21 cellular contexts compared by ENCODE assay signal in genomic region chr10:132970641-132971438, GRCh38. TPM values are rescaled to one million over a fixed set of nuclear protein-coding genes. Genes with fewer than 3 reads are reported as not detected.
DNase-seq lines count a peak whose midpoint lies in the region; ATAC-seq, FAIRE-seq and TF ChIP-seq lines count a peak whose summit lies in the region.
"Had no signal": no experiment of that assay in that cellular context is flagged by ENCODE, and none has a peak within 500 bp of the region (broad histone marks: within the 10 kb centered on the region; RNA-seq: fewer than 3 reads in every experiment).

No MANE protein-coding gene starts in this region.

- FAIRE-seq in kidney (lab: Jason Lieb, UNC): no peak
- FAIRE-seq: GM12892, GM18507 had no signal

- peak overlapping the region; percentile 43 for H2BK5ac ChIP-seq in neuronal stem cell (ENCODE audit: low read length)

- no peak overlapping the region for H3K4me3 ChIP-seq in left ventricle myocardium inferior
- no peak overlapping the region for H3K4me3 ChIP-seq in kidney (ENCODE audit: low read length in 2 of 2)
- H3K4me3 ChIP-seq in neuronal stem cell (ENCODE audit: low read length in 2 of 2): no peak overlapping the region
- H3K4me3 ChIP-seq in upper lobe of right lung: no peak overlapping the region
- H3K4me3 ChIP-seq in adrenal gland: no peak overlapping the region
- H3K4me3 ChIP-seq: HAP-1 had no signal

- no peak for TF ChIP-seq CTCF in left ventricle myocardium inferior (IDR thresholded peaks at IDR 0.05; ENCODE audit: borderline replicate concordance)
- no peak for TF ChIP-seq CTCF in kidney (IDR thresholded peaks at IDR 0.05; ENCODE audit: borderline replicate concordance, extremely low read depth, insufficient read depth)
- TF ChIP-seq CTCF in upper lobe of right lung (IDR thresholded peaks at IDR 0.05): no peak
- TF ChIP-seq CTCF in adrenal gland (IDR thresholded peaks at IDR 0.05): no peak

- WGBS in neuronal stem cell (ENCODE audit: extremely low coverage in 2 of 2, insufficient read length in 2 of 2, insufficient replicate concordance in 1 of 2), 2 donors: no CpG with 5 or more reads among the region's 22 CpGs
- WGBS in adrenal gland, 4 donors: 57 to 78% (median 74%) methylated on average over 7 to 22 of the region's 22 CpGs

- H3K4me1 ChIP-seq in left ventricle myocardium inferior (peaks cover 5% of the 10 kb centered on the region), kidney (ENCODE audit: control insufficient read depth in 1 of 2, insufficient read depth in 1 of 2, low read depth in 1 of 2, low read length in 2 of 2) (no peaks in the 10 kb centered on the region), neuronal stem cell (ENCODE audit: control insufficient read depth in 2 of 2, insufficient read depth in 1 of 2, low read depth in 1 of 2, low read length in 2 of 2) (peaks cover 0 to 16% of the 10 kb centered on the region in 2 donors), upper lobe of right lung (no peaks in the 10 kb centered on the region), adrenal gland (replicated peaks in 1 of 2) (no peaks in the 10 kb centered on the region)
- H3K4me1 ChIP-seq: HAP-1 had no signal

- H4K8ac ChIP-seq in neuronal stem cell (ENCODE audit: low read depth, low read length): no peak overlapping the region

- no peak overlapping the region for H4K91ac ChIP-seq in neuronal stem cell (ENCODE audit: low read depth, low read length, poor library complexity)

- H2BK15ac ChIP-seq in neuronal stem cell (ENCODE audit: low read length): peak overlapping the region; percentile 60

- peaks cover 6% of the 10 kb centered on the region for H3K9me3 ChIP-seq in left ventricle myocardium inferior (replicated peaks)
- H3K9me3 ChIP-seq in kidney (ENCODE audit: control insufficient read depth in 1 of 2, low read length in 2 of 2): peaks cover 0 to 6% of the 10 kb centered on the region in 2 donors
- H3K9me3 ChIP-seq in neuronal stem cell (replicated peaks in 1 of 2; ENCODE audit: control insufficient read depth in 2 of 2, insufficient read depth in 1 of 2, low read depth in 1 of 2, low read length in 2 of 2): peaks cover 7 to 9% of the 10 kb centered on the region in 2 donors
- H3K9me3 ChIP-seq in upper lobe of right lung: no peaks in the 10 kb centered on the region
- H3K9me3 ChIP-seq in adrenal gland (replicated peaks in 1 of 3): no peaks in the 10 kb centered on the region
- H3K9me3 ChIP-seq: HAP-1 had no signal

- H3K4me2 ChIP-seq in neuronal stem cell (ENCODE audit: insufficient read depth, low read length, poor library complexity, severe bottlenecking): no peak overlapping the region

- H3K9ac ChIP-seq in kidney (ENCODE audit: low read length in 2 of 2) (no peak overlapping the region), neuronal stem cell (ENCODE audit: low read depth, low read length, poor library complexity) (peak overlapping the region; percentile 80)

- H3K18ac ChIP-seq in neuronal stem cell (ENCODE audit: low read length): peak overlapping the region; percentile 72

- peak overlapping the region; percentile 83 for H2BK120ac ChIP-seq in neuronal stem cell (ENCODE audit: low read depth, low read length)

- peak overlapping the region; percentile 67 for H2BK12ac ChIP-seq in neuronal stem cell (ENCODE audit: low read length)

- peak overlapping the region; percentile 43 for H3K14ac ChIP-seq in neuronal stem cell (ENCODE audit: low read length)

- no peak for ATAC-seq in Right ventricle myocardium superior (ENCODE audit: poor library complexity)
- ATAC-seq in upper lobe of right lung: peak; percentile 33
- no peak for ATAC-seq in esophagus mucosa

- peak overlapping the region; percentile 94 for H2AK5ac ChIP-seq in neuronal stem cell (ENCODE audit: low read depth, low read length)

- no peak overlapping the region for H3K23ac ChIP-seq in neuronal stem cell (ENCODE audit: low read depth, low read length, poor library complexity)

- no peak overlapping the region for H3K27ac ChIP-seq in left ventricle myocardium inferior (replicated peaks)
- H3K27ac ChIP-seq in kidney (ENCODE audit: low read depth in 2 of 2, low read length in 2 of 2): no peak overlapping the region
- H3K27ac ChIP-seq in neuronal stem cell (replicated peaks; ENCODE audit: low read length): no peak overlapping the region
- H3K27ac ChIP-seq in upper lobe of right lung: no peak overlapping the region
- H3K27ac ChIP-seq in adrenal gland: no peak overlapping the region

- no peaks in the 10 kb centered on the region for H3K36me3 ChIP-seq in left ventricle myocardium inferior
- no peaks in the 10 kb centered on the region for H3K36me3 ChIP-seq in kidney (ENCODE audit: control insufficient read depth in 1 of 2, insufficient read depth in 2 of 2, low read length in 2 of 2)
- no peaks in the 10 kb centered on the region for H3K36me3 ChIP-seq in neuronal stem cell (replicated peaks in 1 of 2; ENCODE audit: control insufficient read depth in 2 of 2, insufficient read depth in 2 of 2, low read length in 2 of 2)
- no peaks in the 10 kb centered on the region for H3K36me3 ChIP-seq in upper lobe of right lung
- no peaks in the 10 kb centered on the region for H3K36me3 ChIP-seq in adrenal gland (replicated peaks in 1 of 2)
- H3K36me3 ChIP-seq: HAP-1 had no signal

- intact Hi-C loops in left ventricle myocardium inferior (cut with micrococcal nuclease) (no loop called here), Right ventricle myocardium superior (cut with DNase I) (no loop called here), kidney (cut with DNase I) (no loop called here), upper lobe of right lung (cut with DNase I) (no loop called here), adrenal gland (cut with DNase I) (no loop called here)

- no peak overlapping the region for H2AFZ ChIP-seq in neuronal stem cell (ENCODE audit: low read length)

- DNase-seq in left ventricle myocardium inferior: peak; percentile 11
- DNase-seq in Right ventricle myocardium superior: no peak
- peak; percentile 72 for DNase-seq in kidney
- no peak for DNase-seq in neuronal stem cell (ENCODE audit: low spot score)
- DNase-seq in upper lobe of right lung: peak; percentile 56
- DNase-seq in adrenal gland: no peak
- DNase-seq: C1 segment of cervical spinal cord; CD8-positive, alpha-beta memory T cell; Karpas-422; NCI-H1436; NCI-H1930; NCI-H345; NCI-H524 treated with DMSO at 0.1 percent for 48 hours; SIG-M5 had no signal

- H3K79me1 ChIP-seq in neuronal stem cell (ENCODE audit: low read depth, low read length): no peaks in the 10 kb centered on the region

- H3K27me3 ChIP-seq in left ventricle myocardium inferior (ENCODE audit: low read depth) (peaks cover 70% of the 10 kb centered on the region), neuronal stem cell (ENCODE audit: control insufficient read depth in 3 of 3, insufficient read depth in 3 of 3, low read depth in 1 of 3, low read length in 3 of 3) (peaks cover 0 to 80% (median 1%) of the 10 kb centered on the region in 3 experiments), upper lobe of right lung (peaks cover 61% of the 10 kb centered on the region), adrenal gland (peaks cover 32% of the 10 kb centered on the region)

- TF ChIP-seq POLR2A in adrenal gland (IDR thresholded peaks at IDR 0.05): no peak

- H3K4ac ChIP-seq in neuronal stem cell (ENCODE audit: low read length): peak overlapping the region; percentile 57

RNA-seq across cellular contexts. Expression of gene CFAP46, which starts 28.5 kb away (rescaled TPM):
- total RNA-seq in left ventricle myocardium inferior: 0.99 TPM
- total RNA-seq in Right ventricle myocardium superior: 1.9 TPM
- total RNA-seq in kidney: 8.3 TPM
- polyA plus RNA-seq in kidney (ENCODE audit: insufficient read depth, low read depth, low replicate concordance): 3.8 TPM
- polyA plus RNA-seq in neuronal stem cell (2013, experiment 1 of 2): 1.5 TPM
- 1.4 TPM for polyA plus RNA-seq in neuronal stem cell (2013, experiment 2 of 2)
- total RNA-seq in upper lobe of right lung: 0.52 TPM
- 1 to 10 TPM in 2 of 8 donors, under 1 TPM in 3, not detected in 3; 0.15 to 1.2 (median 0.85) TPM for total RNA-seq in adrenal gland
- polyA plus RNA-seq in adrenal gland: 1 to 10 TPM in 2 of 3 donors, under 1 TPM in 1; 0.73 to 5.5 (median 1.1) TPM
- total RNA-seq in esophagus mucosa: 0.64 TPM
- total RNA-seq: HT-29, RPMI7951 had no signal
- polyA plus RNA-seq: CD8-positive, alpha-beta memory T cell; IgD-negative memory B cell had no signal

Comparison
In these comparisons a context has a peak if more than half of its experiments do, and no peak if none do; other contexts are left out.
1. DNase-seq: peak in left ventricle myocardium inferior (single experiment), kidney (single experiment) and upper lobe of right lung (single experiment); none in Right ventricle myocardium superior (single experiment), neuronal stem cell (single experiment) and adrenal gland (0 of 7).